ENCODE assay signal across 8 cellular contexts in genomic region chr18:79400091-79400590, GRCh38. TPM values are rescaled to one million over a fixed set of nuclear protein-coding genes. Genes with fewer than 3 reads are reported as not detected.
A peak's percentile ranks its signal among the peaks of the same experiment; 100 is the strongest.
DNase-seq lines count a peak whose midpoint lies in the region; ATAC-seq and TF ChIP-seq lines count a peak whose summit lies in the region.

No MANE protein-coding gene starts in this region.

- H3K27me3 ChIP-seq in HUES64 (ENCODE audit: insufficient read depth, low read length) (peaks cover 43% of the 10 kb centered on the region), neuronal stem cell (ENCODE audit: control insufficient read depth in 3 of 3, insufficient read depth in 3 of 3, low read depth in 1 of 3, low read length in 3 of 3) (peaks cover 31 to 74% (median 35%) of the 10 kb centered on the region in 3 experiments)

- H3K36me3 ChIP-seq in HUES64 (ENCODE audit: insufficient read depth, low read length) (no peaks in the 10 kb centered on the region), neuronal stem cell (replicated peaks in 1 of 2; ENCODE audit: control insufficient read depth in 2 of 2, insufficient read depth in 2 of 2, low read length in 2 of 2) (no peaks in the 10 kb centered on the region)

- H2AK5ac ChIP-seq in neuronal stem cell (ENCODE audit: low read depth, low read length), result peak overlapping the region; percentile 28

- H3K23ac ChIP-seq in neuronal stem cell (ENCODE audit: low read depth, low read length, poor library complexity), result no peak overlapping the region

- no peak for TF ChIP-seq CTCF in fibroblast of mammary gland (conservative IDR thresholded peaks at IDR 0.05; ENCODE audit: control insufficient read depth, insufficient read depth, low read depth, low read length)

- peak overlapping the region; percentile 86 for H3K4me2 ChIP-seq in neuronal stem cell (ENCODE audit: insufficient read depth, low read length, poor library complexity, severe bottlenecking)

- H3K9me3 ChIP-seq in HUES64 (ENCODE audit: insufficient read depth, low read depth, low read length) (no peaks in the 10 kb centered on the region), neuronal stem cell (replicated peaks in 1 of 2; ENCODE audit: control insufficient read depth in 2 of 2, insufficient read depth in 1 of 2, low read depth in 1 of 2, low read length in 2 of 2) (no peaks in the 10 kb centered on the region)

- no peak overlapping the region for H3K4ac ChIP-seq in neuronal stem cell (ENCODE audit: low read length)

- DNase-seq in GM03348 (ENCODE audit: low spot score), result peak; percentile 91
- DNase-seq in activated CD8-positive, alpha-beta memory T cell treated with anti-CD3 and anti-CD28 coated beads, Interleukin-2, amount 50 U/mL, for 4 hours, result peak; percentile 63
- no peak for DNase-seq in fibroblast of mammary gland (ENCODE audit: low read depth)
- no peak for DNase-seq in neuronal stem cell (ENCODE audit: low spot score)
- no peak for DNase-seq in HPDE6-E6E7 (ENCODE audit: extremely low spot score)

- H3K4me1 ChIP-seq in HUES64 (ENCODE audit: insufficient read depth, low read length) (no peaks in the 10 kb centered on the region), neuronal stem cell (ENCODE audit: control insufficient read depth in 2 of 2, insufficient read depth in 1 of 2, low read depth in 1 of 2, low read length in 2 of 2) (peaks cover 7 to 9% of the 10 kb centered on the region in 2 donors)

- H3K79me1 ChIP-seq in neuronal stem cell (ENCODE audit: low read depth, low read length), result no peaks in the 10 kb centered on the region

- peak overlapping the region; percentile 86 for H2AFZ ChIP-seq in neuronal stem cell (ENCODE audit: low read length)

- H3K4me3 ChIP-seq in HUES64 (ENCODE audit: low read length) (peak overlapping the region; percentile 51), fibroblast of mammary gland (ENCODE audit: control insufficient read depth, low read depth, low read length) (peak overlapping the region; percentile 42), neuronal stem cell (ENCODE audit: low read length in 2 of 2) (peak overlapping the region; percentile 40 to 80)

- H2BK15ac ChIP-seq in neuronal stem cell (ENCODE audit: low read length), result no peak overlapping the region

- H4K8ac ChIP-seq in neuronal stem cell (ENCODE audit: low read depth, low read length), result no peak overlapping the region

- no peak overlapping the region for H3K14ac ChIP-seq in neuronal stem cell (ENCODE audit: low read length)

- no peak overlapping the region for H2BK5ac ChIP-seq in neuronal stem cell (ENCODE audit: low read length)

- H3K9ac ChIP-seq in HUES64 (ENCODE audit: low read depth, low read length), result no peak overlapping the region
- H3K9ac ChIP-seq in neuronal stem cell (ENCODE audit: low read depth, low read length, poor library complexity), result peak overlapping the region; percentile 72

- H2BK12ac ChIP-seq in neuronal stem cell (ENCODE audit: low read length), result no peak overlapping the region

- H3K27ac ChIP-seq in HUES64 (ENCODE audit: low read depth, low read length) (no peak overlapping the region), neuronal stem cell (replicated peaks; ENCODE audit: low read length) (no peak overlapping the region)

- ATAC-seq in HG02970 (IDR thresholded peaks at IDR 0.05; ENCODE audit: low FRiP score, unreplicated experiment) (no peak), HG03469 (IDR thresholded peaks at IDR 0.05; ENCODE audit: unreplicated experiment) (no peak)

- peak overlapping the region; percentile 94 for H3K18ac ChIP-seq in neuronal stem cell (ENCODE audit: low read length)

- under 1% methylated on average over 57 of the region's 71 CpGs for WGBS in HUES64
- no CpG with 5 or more reads among the region's 71 CpGs for WGBS in neuronal stem cell (ENCODE audit: extremely low coverage in 2 of 2, insufficient read length in 2 of 2, insufficient replicate concordance in 1 of 2), 2 donors

- no peak overlapping the region for H4K91ac ChIP-seq in neuronal stem cell (ENCODE audit: low read depth, low read length, poor library complexity)

- H2BK120ac ChIP-seq in neuronal stem cell (ENCODE audit: low read depth, low read length), result no peak overlapping the region

RNA-seq across cellular contexts. Expression of gene NFATC1, which starts 4.4 kb away (rescaled TPM):
- 3.4 TPM for polyA plus RNA-seq in HUES64 (2013, experiment 1 of 2)
- polyA plus RNA-seq in HUES64 (2013, experiment 2 of 2), result 7.1 TPM
- polyA plus RNA-seq in neuronal stem cell (2013, experiment 1 of 2), result 4.7 TPM
- polyA plus RNA-seq in neuronal stem cell (2013, experiment 2 of 2), result 5.2 TPM

Comparison
In these comparisons a context has a peak if more than half of its experiments do, and no peak if none do; other contexts are left out.
1. DNase-seq: peak in GM03348 (single experiment) and activated CD8-positive, alpha-beta memory T cell treated with anti-CD3 and anti-CD28 coated beads, Interleukin-2, amount 50 U/mL, for 4 hours (single experiment); none in fibroblast of mammary gland (single experiment), neuronal stem cell (single experiment) and HPDE6-E6E7 (single experiment).
2. Peak in every context shown above with its lines, with median percentiles within 50 percentile points of each other: H3K4me3 ChIP-seq.